In genomic region chr10:93991596-93992284, GRCh38 we compare ENCODE assay signal across 1 cellular context.
TF ChIP-seq lines count a peak whose summit lies in the region.

No MANE protein-coding gene starts in this region.

TF ChIP-seq in HepG2, 621 proteins besides CTCF, POLR2A, EP300 and RAD21 (continued from another document):
- TF ChIP-seq, protein P1, sequence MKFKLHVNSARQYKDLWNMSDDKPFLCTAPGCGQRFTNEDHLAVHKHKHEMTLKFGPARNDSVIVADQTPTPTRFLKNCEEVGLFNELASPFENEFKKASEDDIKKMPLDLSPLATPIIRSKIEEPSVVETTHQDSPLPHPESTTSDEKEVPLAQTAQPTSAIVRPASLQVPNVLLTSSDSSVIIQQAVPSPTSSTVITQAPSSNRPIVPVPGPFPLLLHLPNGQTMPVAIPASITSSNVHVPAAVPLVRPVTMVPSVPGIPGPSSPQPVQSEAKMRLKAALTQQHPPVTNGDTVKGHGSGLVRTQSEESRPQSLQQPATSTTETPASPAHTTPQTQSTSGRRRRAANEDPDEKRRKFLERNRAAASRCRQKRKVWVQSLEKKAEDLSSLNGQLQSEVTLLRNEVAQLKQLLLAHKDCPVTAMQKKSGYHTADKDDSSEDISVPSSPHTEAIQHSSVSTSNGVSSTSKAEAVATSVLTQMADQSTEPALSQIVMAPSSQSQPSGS (CRISPR knock-in tag; IDR thresholded peaks at IDR 0.05) = peak; percentile 55; the same call in 1 of the 2 replicates
- TF ChIP-seq ZNF569 (CRISPR knock-in tag; IDR thresholded peaks at IDR 0.05; ENCODE audit: borderline replicate concordance) (no peak), ZFAT (CRISPR knock-in tag; conservative IDR thresholded peaks at IDR 0.05) (no peak), ZNF776 (CRISPR knock-in tag; IDR thresholded peaks at IDR 0.05) (no peak), PHB2 (IDR thresholded peaks at IDR 0.05; ENCODE audit: partially characterized antibody) (no peak), XRCC5 (optimal IDR thresholded peaks at IDR 0.05; ENCODE audit: low read length) (peak; percentile 65), JUND (CRISPR knock-in tag; IDR thresholded peaks at IDR 0.05) (peak; percentile 72; the same call in 1 of the 2 replicates), FOSL2 (CRISPR knock-in tag; IDR thresholded peaks at IDR 0.05) (peak; percentile 86), ATF3 (CRISPR knock-in tag; IDR thresholded peaks at IDR 0.05) (peak; percentile 80), BCL6 (CRISPR knock-in tag; IDR thresholded peaks at IDR 0.05) (0 out of 2 replicates have a peak, but pooled peaks have one; percentile 11), JUN (CRISPR knock-in tag; IDR thresholded peaks at IDR 0.05) (peak; percentile 63; the same call in 1 of the 2 replicates), ZNF644 (CRISPR knock-in tag; IDR thresholded peaks at IDR 0.05; ENCODE audit: low read depth) (0 out of 2 replicates have a peak, but pooled peaks have one; percentile 26), CEBPB (IDR thresholded peaks at IDR 0.05; ENCODE audit: borderline replicate concordance, low read depth, low read length) (no peak), TEAD3 (CRISPR knock-in tag; optimal IDR thresholded peaks at IDR 0.05; ENCODE audit: borderline replicate concordance) (peak; percentile 76), ZNF816 (CRISPR knock-in tag; IDR thresholded peaks at IDR 0.05; ENCODE audit: borderline replicate concordance) (no peak), FOSL1 (CRISPR knock-in tag; IDR thresholded peaks at IDR 0.05; ENCODE audit: borderline replicate concordance) (peak; percentile 52; the same call in 1 of the 2 replicates)
